Comparison of ENCODE assay signal across 19 cellular contexts in the genomic region with DNA sequence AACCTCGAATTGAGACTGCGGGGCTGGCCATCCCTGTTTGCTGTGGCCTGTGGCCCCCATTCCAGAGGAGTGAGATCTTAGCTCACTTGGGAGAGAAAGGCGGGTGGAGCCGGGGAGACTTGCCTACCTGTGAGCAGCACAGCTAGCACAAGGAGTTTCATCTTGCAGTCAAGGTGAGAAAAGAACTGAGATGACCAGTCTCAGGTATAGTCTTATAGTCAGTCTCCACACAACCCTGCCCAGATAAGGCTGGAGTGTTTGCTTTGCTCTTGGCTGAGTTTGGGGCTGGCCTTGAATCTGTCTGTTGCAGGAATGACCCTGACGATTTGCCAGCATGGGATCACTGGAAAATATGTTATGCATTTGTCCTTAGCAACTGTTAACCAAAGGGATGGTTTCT. TPM values are rescaled to one million over a fixed set of nuclear protein-coding genes. Genes with fewer than 3 reads are reported as not detected.
"Had no signal": no experiment of that assay in that cellular context is flagged by ENCODE, and none has a peak within 500 bp of the region (broad histone marks: within the 10 kb centered on the region; RNA-seq: fewer than 3 reads in every experiment).

Gene PLA2G1B (minus strand): TSS at position 187 of the 400 bp plus-strand sequence. CDS start 26 bp downstream, at position 161.

- DNase-seq: activated CD4-positive, CD25-positive, alpha-beta regulatory T cell treated with anti-CD3 and anti-CD28 coated beads, Interleukin-2, amount 50 U/mL, for 72 hours; activated naive CD4-positive, alpha-beta T cell; activated naive CD8-positive, alpha-beta T cell treated with anti-CD3 and anti-CD28 coated beads, Interleukin-2, amount 10 ng/mL, durations not matched to agents 7 days and 5 days; endodermal cell; gastrocnemius medialis; heart left ventricle; left ventricle myocardium inferior; mesendoderm; nucleus accumbens; stimulated activated CD4-positive, alpha-beta T cell treated with anti-CD3 and anti-CD28 coated beads, Interleukin-2, amount 100 ng/mL, for 24 hours; T-helper 9 cell; tibial artery had no signal

- H3K36me3 ChIP-seq: gastrocnemius medialis, heart left ventricle, left ventricle myocardium inferior, tibial artery had no signal

- ATAC-seq: gastrocnemius medialis; natural killer cell treated with Interleukin-12 subunit alpha and Interleukin-12 subunit beta and Interleukin-15 and Interleukin-18, amount 100 ng/mL, for 72 hours; stimulated activated effector memory CD8-positive, alpha-beta T cell treated with anti-CD3 and anti-CD28 coated beads, Interleukin-12 subunit alpha, Interleukin-12 subunit beta, amount 100 ng/mL, for 72 hours had no signal

- H3K9me3 ChIP-seq: gastrocnemius medialis, heart left ventricle, left ventricle myocardium inferior, tibial artery had no signal

- H3K27ac ChIP-seq: gastrocnemius medialis, heart left ventricle, left ventricle myocardium inferior, tibial artery had no signal

- H3K27me3 ChIP-seq: gastrocnemius medialis, heart left ventricle had no signal

RNA-seq across cellular contexts. Expression of gene PLA2G1B, which starts in this region (rescaled TPM):
- total RNA-seq: activated CD8-positive, alpha-beta memory T cell treated with anti-CD3 and anti-CD28 coated beads for 36 hours; activated naive CD8-positive, alpha-beta T cell treated with anti-CD3 and anti-CD28 coated beads, Interleukin-2, amount 10 ng/mL, durations not matched to agents 7 days and 5 days; astrocyte; dermis microvascular lymphatic vessel endothelial cell; endodermal cell; epithelial cell of proximal tubule; gastrocnemius medialis; left ventricle myocardium inferior; natural killer cell treated with Interleukin-12 subunit alpha and Interleukin-12 subunit beta and Interleukin-15 and Interleukin-18, amount 100 ng/mL, for 72 hours had no signal
- polyA plus RNA-seq: heart left ventricle, keratinocyte had no signal
